21 cellular contexts compared by ENCODE assay signal in the genomic region with DNA sequence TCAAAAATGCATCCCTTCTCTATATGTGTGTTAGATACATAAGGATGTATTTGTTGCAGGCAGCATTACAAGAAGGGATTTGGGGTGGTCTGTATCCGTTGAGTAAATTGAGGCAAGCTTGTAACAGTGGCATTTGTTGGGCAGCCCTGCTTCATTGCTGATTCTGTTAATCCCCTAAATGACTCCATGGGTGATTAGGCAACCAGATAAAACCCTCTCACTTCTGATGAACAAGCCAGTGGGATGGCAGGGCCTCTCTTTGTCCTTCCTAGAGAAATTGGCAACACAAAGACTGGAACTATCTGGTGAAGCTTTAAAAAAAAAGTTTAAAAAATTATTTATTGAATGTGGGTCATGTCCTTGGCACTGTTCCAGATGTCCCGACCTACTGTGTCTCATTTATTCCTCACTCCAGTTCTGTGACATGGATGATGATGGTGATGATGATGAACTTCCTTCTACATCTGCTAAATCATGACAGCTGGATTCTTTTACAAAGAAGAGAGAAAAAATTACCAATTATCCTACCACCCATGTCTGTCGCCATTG. TPM values are rescaled to one million over a fixed set of nuclear protein-coding genes. Genes with fewer than 3 reads are reported as not detected.
A peak's percentile ranks its signal among the peaks of the same experiment; 100 is the strongest.
DNase-seq lines count a peak whose midpoint lies in the region; ATAC-seq, FAIRE-seq and TF ChIP-seq lines count a peak whose summit lies in the region.
"Had no signal": no experiment of that assay in that cellular context is flagged by ENCODE, and none has a peak within 500 bp of the region (broad histone marks: within the 10 kb centered on the region; RNA-seq: fewer than 3 reads in every experiment).

No MANE protein-coding gene starts in this region.

- TF ChIP-seq EP300 in K562 (IDR thresholded peaks at IDR 0.05; ENCODE audit: low read length) (no peak), stomach (IDR thresholded peaks at IDR 0.05) (no peak)

- no peak for ATAC-seq in K562
- ATAC-seq in GM21619 (IDR thresholded peaks at IDR 0.05; ENCODE audit: unreplicated experiment) = no peak
- ATAC-seq: CD8-positive, alpha-beta T cell; stimulated activated effector memory CD8-positive, alpha-beta T cell treated with anti-CD3 and anti-CD28 coated beads, Interleukin-12 subunit alpha, Interleukin-12 subunit beta, amount 100 ng/mL, for 72 hours had no signal

- H3K9me3 ChIP-seq in K562 (replicated peaks; ENCODE audit: control insufficient read depth, insufficient read depth, low read depth, low read length) (no peaks in the 10 kb centered on the region), mesenchymal stem cell (ENCODE audit: control insufficient read depth, low read length) (no peaks in the 10 kb centered on the region), stomach (no peaks in the 10 kb centered on the region)
- H3K9me3 ChIP-seq: ovary had no signal

- H3K4me3 ChIP-seq in K562 = no peak overlapping the region
- H3K4me3 ChIP-seq in mesenchymal stem cell (ENCODE audit: insufficient read depth in 1 of 2, low read depth in 1 of 2, low read length in 2 of 2) = no peak overlapping the region
- no peak overlapping the region for H3K4me3 ChIP-seq in stomach
- H3K4me3 ChIP-seq: coronary artery, ovary, skin epidermis had no signal

- no peaks in the 10 kb centered on the region for H3K79me2 ChIP-seq in K562 (ENCODE audit: control insufficient read depth, insufficient read depth, low read length)

- POLR2A ChIA-PET in K562 (lab: Yijun Ruan, JAX) = interaction anchor here (0.6 kb wide), 1 partner anchor 11 kb away, joined by 3 read pairs; no protein-coding TSS in a partner anchor

- H4K91ac ChIP-seq in mesenchymal stem cell (ENCODE audit: low read length) = no peak overlapping the region

- CTCF ChIA-PET in K562 (lab: Yijun Ruan, JAX; ENCODE audit: low intra/inter-chr PET ratio) = no interaction called here

- H3K4me2 ChIP-seq in K562 (ENCODE audit: insufficient read depth, low read length) (no peak overlapping the region), mesenchymal stem cell (ENCODE audit: low read length, poor library complexity, severe bottlenecking) (no peak overlapping the region)

- H2BK15ac ChIP-seq in mesenchymal stem cell (ENCODE audit: low read depth, poor library complexity, severe bottlenecking) = no peak overlapping the region

- H3K27ac ChIP-seq in K562 (ENCODE audit: extremely low read depth, low read depth, low read length) = no peak overlapping the region
- peak overlapping the region; percentile 83 for H3K27ac ChIP-seq in mesenchymal stem cell (ENCODE audit: low read length, poor library complexity, severe bottlenecking)
- H3K27ac ChIP-seq in stomach = peak overlapping the region in 4 of 5 donors; percentile 35 to 87 (median 58)
- H3K27ac ChIP-seq: 22Rv1, ovary had no signal

- H3K9ac ChIP-seq in K562 (ENCODE audit: insufficient read depth in 1 of 2, low read depth in 2 of 2, low read length in 2 of 2) (no peak overlapping the region), mesenchymal stem cell (ENCODE audit: low read length) (peak overlapping the region; percentile 20)

- TF ChIP-seq POLR2A in K562 (conservative IDR thresholded peaks at IDR 0.05) = no peak
- TF ChIP-seq POLR2A in stomach (IDR thresholded peaks at IDR 0.05) = no peak

- H2BK5ac ChIP-seq in mesenchymal stem cell (ENCODE audit: low read depth, low read length, poor library complexity, severe bottlenecking) = no peak overlapping the region

- no peaks in the 10 kb centered on the region for H4K20me1 ChIP-seq in K562 (replicated peaks; ENCODE audit: control insufficient read depth, insufficient read depth, low read length)

- H3K18ac ChIP-seq in mesenchymal stem cell (ENCODE audit: low read depth in 1 of 2, low read length in 2 of 2) = peak overlapping the region in 1 of 2 experiments; percentile 68

- peak overlapping the region; percentile 77 for H2AK5ac ChIP-seq in mesenchymal stem cell (ENCODE audit: low read length, severe bottlenecking)

- no peak overlapping the region for H2BK120ac ChIP-seq in mesenchymal stem cell (ENCODE audit: low read depth, low read length)

- H2AFZ ChIP-seq in K562 (ENCODE audit: low read depth, low read length) = no peak overlapping the region
- H2AFZ ChIP-seq in mesenchymal stem cell (ENCODE audit: low read depth, low read length) = no peak overlapping the region

- peaks cover 22% of the 10 kb centered on the region for H3K79me1 ChIP-seq in mesenchymal stem cell (replicated peaks; ENCODE audit: low read length, poor library complexity, severe bottlenecking)

- TF ChIP-seq CTCF in K562 (IDR thresholded peaks at IDR 0.05 in 2 of 3, conservative IDR thresholded peaks at IDR 0.05 in 1 of 3; ENCODE audit: insufficient read depth in 2 of 3, low read depth in 1 of 3, low read length in 3 of 3) = no peak
- no peak for TF ChIP-seq CTCF in stomach (IDR thresholded peaks at IDR 0.05)

- no TSS peak for BruUV-seq in K562 (replicated peaks; lab: Mats Ljungman, UMichigan)

- H3K4me1 ChIP-seq in K562 (replicated peaks in 1 of 2; ENCODE audit: control insufficient read depth in 2 of 2, insufficient read depth in 2 of 2, low read length in 2 of 2) = no peaks in the 10 kb centered on the region; a peak in 1 of 5 replicates
- peaks cover 17% of the 10 kb centered on the region for H3K4me1 ChIP-seq in mesenchymal stem cell (ENCODE audit: control insufficient read depth, insufficient read depth, low read depth, low read length)
- H3K4me1 ChIP-seq in stomach = peaks cover 6 to 82% (median 44%) of the 10 kb centered on the region in 4 donors

- intact Hi-C loops in K562 (cut with micrococcal nuclease) (no loop called here), stomach (cut with DNase I; ENCODE audit: low total_unique reads) (no loop called here)

- H3K14ac ChIP-seq in mesenchymal stem cell (ENCODE audit: low read length in 2 of 2) = no peak overlapping the region

- WGBS in K562 (ENCODE audit: insufficient coverage, low coverage, missing lambda C conversion rate) = 8% methylated on average over 2 of the region's 3 CpGs
- 78% methylated on average over 1 of the region's 3 CpGs for WGBS in mesenchymal stem cell
- 62 to 74% (median 70%) methylated on average over 3 of the region's 3 CpGs for WGBS in stomach, 5 donors

- TF ChIP-seq RAD21 in K562 (CRISPR knock-in tag; conservative IDR thresholded peaks at IDR 0.05 in 1 of 2, IDR thresholded peaks at IDR 0.05 in 1 of 2) = no peak

- no peaks in the 10 kb centered on the region for H3K9me1 ChIP-seq in K562 (ENCODE audit: control insufficient read depth, insufficient read depth, low read length)

- H3K23ac ChIP-seq in mesenchymal stem cell (ENCODE audit: low read length in 2 of 2) = no peak overlapping the region

- FAIRE-seq in K562 (lab: Jason Lieb, UNC) = no peak

- in situ Hi-C loops in K562 (cut with MboI) = no loop called here

- H3K27me3 ChIP-seq in K562 (ENCODE audit: control insufficient read depth in 2 of 2, insufficient read depth in 2 of 2, low read length in 2 of 2) = peaks cover 0 to 17% of the 10 kb centered on the region in 2 experiments; a peak in 2 of 5 replicates
- no peaks in the 10 kb centered on the region for H3K27me3 ChIP-seq in mesenchymal stem cell (ENCODE audit: control insufficient read depth in 1 of 2, insufficient read depth in 1 of 2, low read length in 2 of 2)
- H3K27me3 ChIP-seq in stomach = no peaks in the 10 kb centered on the region
- H3K27me3 ChIP-seq: ovary had no signal

- DNase-seq in NCI-H524 (lab: John Stamatoyannopoulos, UW) (peak; percentile 21 to 44), NCI-H524 treated with DMSO at 0.1 percent for 48 hours (lab: John Stamatoyannopoulos, UW) (no peak), K562 (ENCODE audit: extremely low read depth in 1 of 4, low spot score in 3 of 4) (no peak), mesenchymal stem cell (peak; percentile 52), stomach (no peak), SW480 (ENCODE audit: low spot score) (no peak), LoVo (ENCODE audit: low spot score) (no peak)
- DNase-seq: activated CD4-positive, CD25-positive, alpha-beta regulatory T cell treated with anti-CD3 and anti-CD28 coated beads, Interleukin-2, amount 50 U/mL, for 72 hours; activated gamma-delta T cell; aorta; CD8-positive, alpha-beta T cell; DMS79; NCI-H1105; NCI-H774; ovary; RPMI8226 had no signal

- H2BK12ac ChIP-seq in mesenchymal stem cell (ENCODE audit: low read length in 2 of 2) = peak overlapping the region in 1 of 2 experiments; percentile 49

- no peaks in the 10 kb centered on the region for H3K36me3 ChIP-seq in K562 (ENCODE audit: control insufficient read depth, insufficient read depth, low read length)
- peaks cover 0 to 10% of the 10 kb centered on the region in 2 experiments for H3K36me3 ChIP-seq in mesenchymal stem cell (ENCODE audit: control insufficient read depth in 1 of 2, insufficient read depth in 2 of 2, low read depth in 1 of 2, low read length in 2 of 2)
- no peaks in the 10 kb centered on the region for H3K36me3 ChIP-seq in stomach
- H3K36me3 ChIP-seq: ovary had no signal

- H4K8ac ChIP-seq in mesenchymal stem cell (ENCODE audit: low read length) = peak overlapping the region; percentile 75

- H3K4ac ChIP-seq in mesenchymal stem cell (ENCODE audit: low read depth in 1 of 2, low read length in 2 of 2) = peak overlapping the region in 1 of 2 experiments; percentile 45

TF ChIP-seq in K562, 482 proteins besides CTCF, POLR2A, EP300 and RAD21:
- no peak for TF ChIP-seq FOXJ3 (CRISPR knock-in tag; IDR thresholded peaks at IDR 0.05)
- peak; percentile 53 for TF ChIP-seq NFIC (IDR thresholded peaks at IDR 0.05)

RNA-seq across cellular contexts. Expression of a gene that starts 30.8 kb away (rescaled TPM):
- not detected in 2 replicates for total RNA-seq in K562 (2011; cell fraction: chromatin; rRNA removed; ENCODE audit: low replicate concordance)
- total RNA-seq in K562 (2011; cell fraction: nucleolus; rRNA removed) = not detected in 2 replicates
- not detected in 2 replicates for total RNA-seq in K562 (2011; cell fraction: nucleoplasm; rRNA removed)
- total RNA-seq in K562 (2014; rRNA removed) (0.05 TPM in 1 of 2 replicates, not detected in the other), K562 (2014; rRNA removed; fragmentation: Illumina TruSeq; extraction: Trizol) (not detected in 2 replicates), K562 (2015; rRNA removed; fragmentation: Illumina TruSeq; extraction: Trizol) (not detected in 2 replicates), K562 (2021) (0.13 and 0.31 TPM in 2 replicates), stomach (100 to 1,000 TPM in 2 of 5 donors, 10 to 100 TPM in 3; 21.0 to 166 (median 56.9) TPM)
- polyA plus RNA-seq in K562 (2011; rRNA removed) (not detected in 2 replicates), K562 (2014; fragmentation: Illumina TruSeq; extraction: Trizol) (0.15 TPM in 1 of 2 replicates, not detected in the other), K562 (2014; fragmentation: Nextera tagmentation; extraction: Ambion mirVana) (not detected), K562 (2014; rRNA removed) (0.16 TPM in 1 of 2 replicates, not detected in the other), stomach (10 to 100 TPM in 1 of 3 donors, 1 to 10 TPM in 1, under 1 TPM in 1; 0.92 to 13.2 (median 2.9) TPM)
- polyA plus RNA-seq in K562 (2011; cell fraction: cytosol; rRNA removed) = 0.01 and 0.04 TPM in 2 replicates
- polyA plus RNA-seq in K562 (2011; cell fraction: nucleus; rRNA removed) = not detected in 2 replicates
- 0.01 and 0.06 TPM in 2 replicates for polyA plus RNA-seq in K562 (2012)
- not detected in 2 replicates for polyA minus RNA-seq in K562 (2011; rRNA and poly(A)+ RNA removed)
- polyA minus RNA-seq in K562 (2011; cell fraction: cytosol; rRNA and poly(A)+ RNA removed) = not detected in 2 replicates
- not detected in 2 replicates for polyA minus RNA-seq in K562 (2011; cell fraction: nucleus; rRNA and poly(A)+ RNA removed)
- polyA plus RNA-seq in mesenchymal stem cell (2013, experiment 1 of 2) = 87.1 TPM
- polyA plus RNA-seq in mesenchymal stem cell (2013, experiment 2 of 2) = 83.3 TPM
- total RNA-seq: CD8-positive, alpha-beta T cell had no signal

Comparison
In these comparisons a context has a peak if more than half of its experiments do, and no peak if none do; other contexts are left out.
1. DNase-seq: peak in NCI-H524 (2 of 2) and mesenchymal stem cell (single experiment); none in NCI-H524 treated with DMSO at 0.1 percent for 48 hours (single experiment), K562 (0 of 4), stomach (single experiment), SW480 (single experiment) and LoVo (single experiment).
2. RNA of a gene that starts 30.8 kb away (total RNA-seq): 21.0 to 166 TPM in stomach; 0.05 to 0.31 TPM in K562; every median in the first group is over 10 times any median in the second.